11 cellular contexts compared by ENCODE assay signal in genomic region chr11:43581370-43582023, GRCh38.
DNase-seq lines count a peak whose midpoint lies in the region; ATAC-seq, FAIRE-seq and TF ChIP-seq lines count a peak whose summit lies in the region.
"Had no signal": no experiment of that assay in that cellular context is flagged by ENCODE, and none has a peak within 500 bp of the region (broad histone marks: within the 10 kb centered on the region; RNA-seq: fewer than 3 reads in every experiment).

No MANE protein-coding gene starts in this region.

- H3K14ac ChIP-seq in mesenchymal stem cell (ENCODE audit: low read length in 2 of 2): no peak overlapping the region

- peaks cover 49 to 100% (median 90%) of the 10 kb centered on the region in 9 donors for H3K27me3 ChIP-seq in heart left ventricle
- H3K27me3 ChIP-seq in astrocyte (ENCODE audit: insufficient read depth, low read length): peaks cover 65% of the 10 kb centered on the region
- H3K27me3 ChIP-seq in mesenchymal stem cell (ENCODE audit: control insufficient read depth in 1 of 2, insufficient read depth in 1 of 2, low read length in 2 of 2): peaks cover 77 to 92% of the 10 kb centered on the region in 2 experiments
- peaks cover 84% of the 10 kb centered on the region for H3K27me3 ChIP-seq in upper lobe of right lung

- H3K4me3 Mint-ChIP-seq in astrocyte (ENCODE audit: unreplicated experiment): peak overlapping the region; percentile 96

- H3K18ac ChIP-seq in mesenchymal stem cell (ENCODE audit: low read depth in 1 of 2, low read length in 2 of 2): no peak overlapping the region

- ATAC-seq in heart left ventricle (no peak), Right ventricle myocardium inferior (no peak), upper lobe of right lung (no peak)
- ATAC-seq in activated naive CD4-positive, alpha-beta T cell treated with anti-CD3 and anti-CD28 coated beads, Interleukin-2, amount 50 U/mL, for 72 hours: no peak
- ATAC-seq: mucosa of descending colon had no signal

- H2AK5ac ChIP-seq in mesenchymal stem cell (ENCODE audit: low read length, severe bottlenecking): no peak overlapping the region

- no peak overlapping the region for H2BK15ac ChIP-seq in mesenchymal stem cell (ENCODE audit: low read depth, poor library complexity, severe bottlenecking)

- no peak overlapping the region for H3K27ac Mint-ChIP-seq in astrocyte (ENCODE audit: unreplicated experiment)
- no peak overlapping the region for H3K27ac Mint-ChIP-seq in activated naive CD4-positive, alpha-beta T cell treated with anti-CD3 and anti-CD28 coated beads, Interleukin-2, amount 50 U/mL, for 72 hours

- no peaks in the 10 kb centered on the region for H3K9me3 Mint-ChIP-seq in astrocyte (ENCODE audit: unreplicated experiment)
- no peaks in the 10 kb centered on the region for H3K9me3 Mint-ChIP-seq in activated naive CD4-positive, alpha-beta T cell treated with anti-CD3 and anti-CD28 coated beads, Interleukin-2, amount 50 U/mL, for 72 hours

- H3K27me3 Mint-ChIP-seq in astrocyte (ENCODE audit: low read depth, unreplicated experiment): peaks cover 76% of the 10 kb centered on the region

- peaks cover 2% of the 10 kb centered on the region for H3K36me3 Mint-ChIP-seq in astrocyte (ENCODE audit: low read depth, unreplicated experiment)
- peaks cover 14 to 18% of the 10 kb centered on the region in 2 donors for H3K36me3 Mint-ChIP-seq in activated naive CD4-positive, alpha-beta T cell treated with anti-CD3 and anti-CD28 coated beads, Interleukin-2, amount 50 U/mL, for 72 hours

- no peak for FAIRE-seq in astrocyte (lab: Jason Lieb, UNC)

- intact Hi-C loops in heart left ventricle (cut with DNase I) (no loop called here), Right ventricle myocardium inferior (cut with DNase I) (no loop called here), upper lobe of right lung (cut with DNase I) (no loop called here)

- H2AFZ ChIP-seq in astrocyte (ENCODE audit: low read depth, low read length) (peak overlapping the region; percentile 52), mesenchymal stem cell (ENCODE audit: low read depth, low read length) (no peak overlapping the region)

- H2BK12ac ChIP-seq in mesenchymal stem cell (ENCODE audit: low read length in 2 of 2): no peak overlapping the region

- H3K4me3 ChIP-seq in heart left ventricle (peak overlapping the region; percentile 10 to 43 (median 30)), astrocyte (ENCODE audit: insufficient read depth, low read depth, low read length) (peak overlapping the region; percentile 48), mesenchymal stem cell (ENCODE audit: insufficient read depth in 1 of 2, low read depth in 1 of 2, low read length in 2 of 2) (peak overlapping the region in 1 of 2 experiments; percentile 79), upper lobe of right lung (peak overlapping the region; percentile 8)
- H3K4me3 ChIP-seq: mucosa of descending colon had no signal

- no peak for TF ChIP-seq POLR2A in heart left ventricle (IDR thresholded peaks at IDR 0.05)

- DNase-seq in heart left ventricle (no peak), Right ventricle myocardium inferior (ENCODE audit: missing footprints) (no peak), astrocyte (ENCODE audit: low read depth) (no peak), mesenchymal stem cell (no peak), upper lobe of right lung (no peak), NOMO-1 treated with dmso at 0.1 percent for 144 hours (lab: John Stamatoyannopoulos, UW; ENCODE audit: unreplicated experiment) (no peak)
- no peak for DNase-seq in stimulated activated naive CD4-positive, alpha-beta T cell treated with Interleukin-2 at 50 U/mL for 16 hours (lab: John Stamatoyannopoulos, UW)
- no peak for DNase-seq in activated naive CD4-positive, alpha-beta T cell treated with anti-CD3 and anti-CD28 coated beads, Interleukin-2, amount 50 U/mL, for 72 hours (ENCODE audit: low spot score in 2 of 2)
- DNase-seq: activated gamma-delta T cell treated with Interleukin-2 at 50 U/mL for 16 hours, mucosa of descending colon had no signal

- peaks cover 11% of the 10 kb centered on the region for H3K4me1 Mint-ChIP-seq in astrocyte (ENCODE audit: low read depth, unreplicated experiment)

- H3K9ac ChIP-seq in astrocyte (ENCODE audit: low read length) (no peak overlapping the region), mesenchymal stem cell (ENCODE audit: low read length) (no peak overlapping the region)

- H4K8ac ChIP-seq in mesenchymal stem cell (ENCODE audit: low read length): no peak overlapping the region

- peak overlapping the region in 1 of 2 experiments; percentile 59 for H3K23ac ChIP-seq in mesenchymal stem cell (ENCODE audit: low read length in 2 of 2)

- H3K4me2 ChIP-seq in astrocyte (ENCODE audit: low read length): peak overlapping the region; percentile 88
- peak overlapping the region; percentile 80 for H3K4me2 ChIP-seq in mesenchymal stem cell (ENCODE audit: low read length, poor library complexity, severe bottlenecking)

- TF ChIP-seq CTCF in heart left ventricle (IDR thresholded peaks at IDR 0.05): no peak
- TF ChIP-seq CTCF in astrocyte (IDR thresholded peaks at IDR 0.05; ENCODE audit: insufficient read depth, low read depth, low read length): no peak
- TF ChIP-seq CTCF in upper lobe of right lung (IDR thresholded peaks at IDR 0.05): no peak

- H3K36me3 ChIP-seq in heart left ventricle (no peaks in the 10 kb centered on the region), astrocyte (ENCODE audit: insufficient read depth, low read length) (no peaks in the 10 kb centered on the region), mesenchymal stem cell (ENCODE audit: control insufficient read depth in 1 of 2, insufficient read depth in 2 of 2, low read depth in 1 of 2, low read length in 2 of 2) (no peaks in the 10 kb centered on the region), upper lobe of right lung (no peaks in the 10 kb centered on the region)

- H4K20me1 ChIP-seq in astrocyte (ENCODE audit: insufficient read depth, low read length): peaks cover 13% of the 10 kb centered on the region

- H3K79me2 ChIP-seq in astrocyte (ENCODE audit: insufficient read depth, low read length): no peaks in the 10 kb centered on the region

- no peak overlapping the region for H2BK5ac ChIP-seq in mesenchymal stem cell (ENCODE audit: low read depth, low read length, poor library complexity, severe bottlenecking)

- H3K27ac ChIP-seq in heart left ventricle (no peak overlapping the region), astrocyte (ENCODE audit: low read depth, low read length) (no peak overlapping the region), mesenchymal stem cell (ENCODE audit: low read length, poor library complexity, severe bottlenecking) (no peak overlapping the region), upper lobe of right lung (no peak overlapping the region)
- H3K27ac ChIP-seq: C4-2B had no signal

- 1 to 2% (median 1%) methylated on average over 33 to 39 of the region's 39 CpGs for WGBS in heart left ventricle, 4 donors
- 4% methylated on average over 31 of the region's 39 CpGs for WGBS in mesenchymal stem cell

- H3K4me1 ChIP-seq in heart left ventricle (peaks cover 0 to 59% (median 18%) of the 10 kb centered on the region in 12 donors), astrocyte (ENCODE audit: insufficient read depth, low read length) (peaks cover 20% of the 10 kb centered on the region), mesenchymal stem cell (ENCODE audit: control insufficient read depth, insufficient read depth, low read depth, low read length) (peaks cover 32% of the 10 kb centered on the region), upper lobe of right lung (peaks cover 18% of the 10 kb centered on the region)

- H2BK120ac ChIP-seq in mesenchymal stem cell (ENCODE audit: low read depth, low read length): no peak overlapping the region

- H3K9me3 ChIP-seq in heart left ventricle (no peaks in the 10 kb centered on the region), astrocyte (ENCODE audit: insufficient read depth, low read depth, low read length) (no peaks in the 10 kb centered on the region), mesenchymal stem cell (ENCODE audit: control insufficient read depth, low read length) (no peaks in the 10 kb centered on the region), upper lobe of right lung (no peaks in the 10 kb centered on the region)
- H3K9me3 ChIP-seq: mucosa of descending colon had no signal

- H3K4ac ChIP-seq in mesenchymal stem cell (ENCODE audit: low read depth in 1 of 2, low read length in 2 of 2): no peak overlapping the region

- H3K79me1 ChIP-seq in mesenchymal stem cell (replicated peaks; ENCODE audit: low read length, poor library complexity, severe bottlenecking): no peaks in the 10 kb centered on the region

- no peak overlapping the region for H4K91ac ChIP-seq in mesenchymal stem cell (ENCODE audit: low read length)
